ENCODE assay signal across 13 cellular contexts in genomic region chr17:38430316-38430715, GRCh38. TPM values are rescaled to one million over a fixed set of nuclear protein-coding genes. Genes with fewer than 3 reads are reported as not detected.
A peak's percentile ranks its signal among the peaks of the same experiment; 100 is the strongest.
DNase-seq lines count a peak whose midpoint lies in the region; ATAC-seq and TF ChIP-seq lines count a peak whose summit lies in the region.
"Had no signal": no experiment of that assay in that cellular context is flagged by ENCODE, and none has a peak within 500 bp of the region (broad histone marks: within the 10 kb centered on the region; RNA-seq: fewer than 3 reads in every experiment).

No MANE protein-coding gene starts in this region.

- no peak for ATAC-seq in activated T-cell treated with anti-CD3 and anti-CD28 coated beads, Interleukin-2, amount 50 U/mL, for 4 hours
- peak; percentile 46 for ATAC-seq in upper lobe of right lung
- no peak for ATAC-seq in activated CD4-positive, alpha-beta T cell treated with anti-CD3 and anti-CD28 coated beads for 36 hours
- ATAC-seq: naive thymus-derived CD4-positive, alpha-beta T cell had no signal

- H3K4me1 Mint-ChIP-seq in activated T-cell treated with anti-CD3 and anti-CD28 coated beads, Interleukin-2, amount 50 U/mL, for 4 hours (ENCODE audit: low read depth) = peaks cover 6% of the 10 kb centered on the region
- peaks cover 9% of the 10 kb centered on the region for H3K4me1 Mint-ChIP-seq in activated CD4-positive, alpha-beta T cell treated with anti-CD3 and anti-CD28 coated beads for 36 hours

- CTCF ChIA-PET in activated CD4-positive, alpha-beta T cell treated with anti-CD3 and anti-CD28 coated beads for 36 hours (lab: Charles Lee) = interaction anchor here (0.6 kb wide), 1 partner anchor 41 kb away, joined by 4 read pairs; no protein-coding TSS in a partner anchor

- POLR2A ChIA-PET in activated CD4-positive, alpha-beta T cell treated with anti-CD3 and anti-CD28 coated beads for 36 hours (lab: Charles Lee) = no interaction called here

- H3K4me1 ChIP-seq in muscle layer of colon (ENCODE audit: insufficient read depth, low read length) (peaks cover 51% of the 10 kb centered on the region), upper lobe of right lung (peaks cover 43% of the 10 kb centered on the region)

- no peaks in the 10 kb centered on the region for H3K9me3 Mint-ChIP-seq in activated T-cell treated with anti-CD3 and anti-CD28 coated beads, Interleukin-2, amount 50 U/mL, for 4 hours
- no peaks in the 10 kb centered on the region for H3K9me3 Mint-ChIP-seq in activated CD4-positive, alpha-beta T cell treated with anti-CD3 and anti-CD28 coated beads for 36 hours (ENCODE audit: low read depth)
- H3K9me3 Mint-ChIP-seq: naive thymus-derived CD4-positive, alpha-beta T cell had no signal

- peak overlapping the region; percentile 88 for H3K27ac ChIP-seq in muscle layer of colon (ENCODE audit: low read depth, low read length)
- H3K27ac ChIP-seq in upper lobe of right lung = peak overlapping the region; percentile 72

- intact Hi-C loops in upper lobe of right lung (cut with DNase I) = no loop called here
- intact Hi-C loops in activated CD4-positive, alpha-beta T cell treated with anti-CD3 and anti-CD28 coated beads for 36 hours (cut with DNase I, micrococcal nuclease) = no loop called here

- H3K9me3 ChIP-seq in muscle layer of colon (ENCODE audit: low read length) (no peaks in the 10 kb centered on the region), upper lobe of right lung (no peaks in the 10 kb centered on the region)

- H3K4me3 ChIP-seq in muscle layer of colon (ENCODE audit: low read depth in 1 of 2, low read length in 2 of 2) (peak overlapping the region in 1 of 2 donors; percentile 59), upper lobe of right lung (no peak overlapping the region)

- H3K36me3 Mint-ChIP-seq in activated T-cell treated with anti-CD3 and anti-CD28 coated beads, Interleukin-2, amount 50 U/mL, for 4 hours (ENCODE audit: insufficient read depth) = no peaks in the 10 kb centered on the region
- H3K36me3 Mint-ChIP-seq in activated CD4-positive, alpha-beta T cell treated with anti-CD3 and anti-CD28 coated beads for 36 hours (ENCODE audit: low read depth) = no peaks in the 10 kb centered on the region
- H3K36me3 Mint-ChIP-seq: naive thymus-derived CD4-positive, alpha-beta T cell had no signal

- TF ChIP-seq CTCF in upper lobe of right lung (IDR thresholded peaks at IDR 0.05) = no peak

- H3K9ac ChIP-seq in muscle layer of colon (ENCODE audit: low read length) = peak overlapping the region; percentile 56

- peaks cover 2% of the 10 kb centered on the region for H3K27me3 Mint-ChIP-seq in activated T-cell treated with anti-CD3 and anti-CD28 coated beads, Interleukin-2, amount 50 U/mL, for 4 hours (ENCODE audit: low read depth)
- peaks cover 9% of the 10 kb centered on the region for H3K27me3 Mint-ChIP-seq in activated CD4-positive, alpha-beta T cell treated with anti-CD3 and anti-CD28 coated beads for 36 hours

- H3K36me3 ChIP-seq in muscle layer of colon (ENCODE audit: insufficient read depth, low read length) (no peaks in the 10 kb centered on the region), upper lobe of right lung (no peaks in the 10 kb centered on the region)

- DNase-seq in activated T-cell treated with anti-CD3 and anti-CD28 coated beads, Interleukin-2, amount 50 U/mL, for 4 hours = no peak
- DNase-seq in activated T-cell treated with anti-CD3 and anti-CD28 coated beads, Interleukin-2, amount 50 U/mL, for 1 hour = no peak
- DNase-seq in dedifferentiated amniotic fluid mesenchymal stem cell (ENCODE audit: extremely low spot score) (peak; percentile 56), upper lobe of right lung (no peak), SW480 (ENCODE audit: low spot score) (no peak), glomerular visceral epithelial cell (ENCODE audit: extremely low spot score) (no peak)
- no peak for DNase-seq in activated CD4-positive, alpha-beta T cell treated with anti-CD3 and anti-CD28 coated beads for 36 hours
- DNase-seq: activated CD4-positive, alpha-beta T cell treated with anti-CD3 and anti-CD28 coated beads, Interleukin-2, amount 50 U/mL, for 1 hour; glutamatergic neuron; naive thymus-derived CD4-positive, alpha-beta T cell; NCI-H1417 treated with DMSO at 0.1 percent for 48 hours; OCI-M1 had no signal

- peak overlapping the region; percentile 22 for H3K4me3 Mint-ChIP-seq in activated T-cell treated with anti-CD3 and anti-CD28 coated beads, Interleukin-2, amount 50 U/mL, for 4 hours
- H3K4me3 Mint-ChIP-seq in activated CD4-positive, alpha-beta T cell treated with anti-CD3 and anti-CD28 coated beads for 36 hours = no peak overlapping the region

- no peak overlapping the region for H3K27ac Mint-ChIP-seq in activated CD4-positive, alpha-beta T cell treated with anti-CD3 and anti-CD28 coated beads for 36 hours

- no peaks in the 10 kb centered on the region for H3K27me3 ChIP-seq in muscle layer of colon (ENCODE audit: control insufficient read depth in 1 of 2, insufficient read depth in 2 of 2, low read length in 2 of 2)
- no peaks in the 10 kb centered on the region for H3K27me3 ChIP-seq in upper lobe of right lung

RNA-seq across cellular contexts. Expression of gene ARHGAP23, which starts 2.1 kb away (rescaled TPM):
- total RNA-seq in activated T-cell treated with anti-CD3 and anti-CD28 coated beads, Interleukin-2, amount 50 U/mL, for 4 hours = under 1 TPM; 0.29 to 0.57 (median 0.48) TPM
- 85.1 TPM for total RNA-seq in upper lobe of right lung
- total RNA-seq in activated CD4-positive, alpha-beta T cell treated with anti-CD3 and anti-CD28 coated beads for 36 hours = under 1 TPM; 0.55 to 0.86 TPM

Comparison
In these comparisons a context has a peak if more than half of its experiments do, and no peak if none do; other contexts are left out.
1. RNA of gene ARHGAP23, which starts 2.1 kb away (total RNA-seq): 85.1 TPM in upper lobe of right lung (single experiment); 0.55 to 0.86 TPM in activated CD4-positive, alpha-beta T cell treated with anti-CD3 and anti-CD28 coated beads for 36 hours and 0.29 to 0.57 TPM in activated T-cell treated with anti-CD3 and anti-CD28 coated beads, Interleukin-2, amount 50 U/mL, for 4 hours; every median in the first group is over 10 times any median in the second.